ENCODE assay signal across 8 cellular contexts in the genomic region with DNA sequence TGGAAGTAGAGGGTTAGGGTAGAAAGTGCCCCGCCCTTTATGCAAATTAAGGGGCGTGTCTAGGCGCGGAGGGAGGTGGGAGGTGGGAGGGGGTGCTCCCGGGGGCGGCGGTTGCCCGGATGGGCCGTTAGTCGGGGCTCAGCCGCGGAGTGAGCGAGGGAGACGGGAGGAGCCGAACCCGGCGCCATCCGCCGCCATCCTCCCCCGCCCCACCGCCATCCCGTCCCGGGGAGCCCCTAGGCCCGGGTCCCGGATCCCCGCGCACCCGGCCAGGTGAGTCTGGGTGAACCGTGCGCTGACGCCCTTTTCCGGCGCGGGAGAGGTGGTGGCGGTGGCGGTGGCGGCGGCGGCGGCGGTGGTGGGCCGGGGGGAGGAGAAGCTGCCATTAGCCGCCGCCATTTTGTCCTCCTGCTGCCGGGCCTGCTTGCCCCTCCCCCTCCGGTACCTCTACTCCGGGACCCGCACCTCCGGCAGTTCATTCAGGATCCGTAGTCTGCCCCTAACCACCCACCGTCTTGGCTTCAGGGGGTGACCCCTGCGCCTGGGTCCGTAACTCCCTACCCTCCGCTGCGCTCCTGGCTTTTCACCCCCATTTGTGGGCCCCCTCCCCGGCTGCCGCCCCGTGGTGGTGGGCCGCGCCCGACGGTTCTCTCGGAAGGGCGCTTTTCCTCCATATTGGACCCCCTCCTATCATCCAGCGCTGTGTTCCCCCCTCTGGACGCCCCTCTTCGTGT. TPM values are rescaled to one million over a fixed set of nuclear protein-coding genes. Genes with fewer than 3 reads are reported as not detected.
DNase-seq lines count a peak whose midpoint lies in the region; ATAC-seq and TF ChIP-seq lines count a peak whose summit lies in the region.

A gene (plus strand): TSS at position 130 of the 734 bp plus-strand sequence. CDS start 2,075 bp downstream, outside the sequence.

- H3K4me3 Mint-ChIP-seq in CD8-positive, alpha-beta memory T cell = peak within 1 kb of the TSS; percentile 90 to 95 (median 91)
- peak within 1 kb of the TSS; percentile 96 for H3K4me3 Mint-ChIP-seq in neural crest cell

- WGBS in thymus = under 1% methylated on average over 67 of the region's 67 CpGs

- peak within 1 kb of the TSS; percentile 92 for H3K4me3 ChIP-seq in CD8-positive, alpha-beta memory T cell (ENCODE audit: low read length)
- H3K4me3 ChIP-seq in thymus (ENCODE audit: low read length) = peak within 1 kb of the TSS; percentile 87

- no peaks in the 10 kb centered on the region for H3K9me3 ChIP-seq in CD8-positive, alpha-beta memory T cell (ENCODE audit: low read length)
- no peaks in the 10 kb centered on the region for H3K9me3 ChIP-seq in thymus (ENCODE audit: control insufficient read depth)

- peaks cover 32 to 49% (median 39%) of the 10 kb centered on the region in 3 donors for H3K4me1 Mint-ChIP-seq in CD8-positive, alpha-beta memory T cell
- H3K4me1 Mint-ChIP-seq in neural crest cell = peaks cover 35% of the 10 kb centered on the region

- DNase-seq in CD8-positive, alpha-beta memory T cell = peak in 2 of 5 donors; percentile 81 to 93
- DNase-seq in NCI-H82 treated with DMSO at 0.1 percent for 48 hours (lab: John Stamatoyannopoulos, UW; ENCODE audit: unreplicated experiment) (peak; percentile 70), activated T-cell treated with anti-CD3 and anti-CD28 coated beads for 48 hours (ENCODE audit: low read depth) (peak; percentile 93), fibroblast of peridontal ligament (ENCODE audit: extremely low read depth) (peak; percentile 48), neural crest cell (ENCODE audit: low read depth, low spot score) (peak; percentile 74)

- peaks cover 0 to 1% of the 10 kb centered on the region in 2 donors for H3K27me3 Mint-ChIP-seq in CD8-positive, alpha-beta memory T cell
- H3K27me3 Mint-ChIP-seq in neural crest cell (ENCODE audit: low read depth) = no peaks in the 10 kb centered on the region

- peaks cover 26% of the 10 kb centered on the region for H3K36me3 ChIP-seq in CD8-positive, alpha-beta memory T cell (ENCODE audit: insufficient read depth, low read length)
- H3K36me3 ChIP-seq in thymus (ENCODE audit: control insufficient read depth, insufficient read depth) = peaks cover 28% of the 10 kb centered on the region

- TF ChIP-seq CTCF in neural crest cell (conservative IDR thresholded peaks at IDR 0.05) = no peak

- no peaks in the 10 kb centered on the region for H3K9me3 Mint-ChIP-seq in CD8-positive, alpha-beta memory T cell
- no peaks in the 10 kb centered on the region for H3K9me3 Mint-ChIP-seq in neural crest cell

- POLR2A ChIA-PET in CD8-positive, alpha-beta memory T cell (lab: Charles Lee) = interaction anchor here (0.7 to 1.5 kb wide), 8 partner anchors 24 to 1833 kb away, joined by 3 to 10 read pairs (median 4); a partner anchor contains a TSS

- peak within 1 kb of the TSS; percentile 99 for H3K27ac ChIP-seq in CD8-positive, alpha-beta memory T cell (ENCODE audit: low read depth, low read length)
- H3K27ac ChIP-seq in thymus (ENCODE audit: low read depth) = peak within 1 kb of the TSS; percentile 100

- H3K36me3 Mint-ChIP-seq in CD8-positive, alpha-beta memory T cell = peaks cover 0 to 39% (median 16%) of the 10 kb centered on the region in 3 donors
- peaks cover 23% of the 10 kb centered on the region for H3K36me3 Mint-ChIP-seq in neural crest cell (ENCODE audit: low read depth)

- peak; percentile 39 for ATAC-seq in GM19372 (IDR thresholded peaks at IDR 0.05; ENCODE audit: low read depth, unreplicated experiment)
- ATAC-seq in HG03460 (IDR thresholded peaks at IDR 0.05; ENCODE audit: unreplicated experiment) = peak; percentile 42

- CTCF ChIA-PET in CD8-positive, alpha-beta memory T cell (lab: Charles Lee) = interaction anchor here (0.7 to 2.4 kb wide), 7 partner anchors 23 to 202 kb away, joined by 3 to 15 read pairs (median 3); a partner anchor contains a TSS

- peak within 1 kb of the TSS; percentile 94 to 100 (median 98) for H3K27ac Mint-ChIP-seq in CD8-positive, alpha-beta memory T cell
- peak within 1 kb of the TSS; percentile 97 for H3K27ac Mint-ChIP-seq in neural crest cell (ENCODE audit: unreplicated experiment)

- H3K27me3 ChIP-seq in CD8-positive, alpha-beta memory T cell (ENCODE audit: insufficient read depth, low read length, poor library complexity, severe bottlenecking) = no peaks in the 10 kb centered on the region
- H3K27me3 ChIP-seq in thymus (ENCODE audit: control insufficient read depth, insufficient read depth) = no peaks in the 10 kb centered on the region

- H3K4me1 ChIP-seq in CD8-positive, alpha-beta memory T cell (ENCODE audit: insufficient read depth, low read length) = peaks cover 30% of the 10 kb centered on the region
- H3K4me1 ChIP-seq in thymus (ENCODE audit: control insufficient read depth, insufficient read depth, low read length) = peaks cover 19% of the 10 kb centered on the region

RNA-seq across cellular contexts. Expression of the gene that starts here (rescaled TPM):
- total RNA-seq in CD8-positive, alpha-beta memory T cell = 100 to 1,000 TPM; 251 to 263 TPM
- polyA plus RNA-seq in CD8-positive, alpha-beta memory T cell = 9.3 TPM
- total RNA-seq in neural crest cell = 347 and 356 TPM in 2 replicates
- polyA plus RNA-seq in thymus = 148 TPM

Comparison
In these comparisons a context has a peak if more than half of its experiments do, and no peak if none do; other contexts are left out.
1. RNA of the gene that starts here (polyA plus RNA-seq): 148 TPM in thymus (single experiment); 9.3 TPM in CD8-positive, alpha-beta memory T cell (single experiment); every median in the first group is over 10 times any median in the second.